8 cellular contexts compared by ENCODE assay signal in the genomic region with DNA sequence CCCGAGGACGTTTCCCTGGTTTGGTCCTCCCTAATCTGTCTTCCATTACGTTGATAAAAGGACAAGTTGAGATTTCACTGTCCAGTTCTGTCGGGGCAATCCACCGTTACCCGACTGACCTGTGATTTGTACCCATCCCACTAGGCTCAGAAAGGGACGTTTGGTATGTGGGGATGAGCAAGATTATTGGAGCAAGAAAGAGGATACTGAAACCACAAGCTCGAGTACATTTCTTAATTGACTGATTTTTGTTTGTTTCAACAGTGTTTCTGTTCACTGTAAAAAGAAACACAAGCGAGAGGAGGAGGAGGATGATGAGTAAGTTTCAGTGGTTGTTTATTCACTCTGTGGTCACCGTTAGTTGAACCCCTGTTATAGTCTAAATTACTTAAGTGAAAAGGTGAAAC. TPM values are rescaled to one million over a fixed set of nuclear protein-coding genes. Genes with fewer than 3 reads are reported as not detected.
DNase-seq lines count a peak whose midpoint lies in the region; ATAC-seq and TF ChIP-seq lines count a peak whose summit lies in the region.

No MANE protein-coding gene starts in this region.

- 0% methylated on average over 10 of the region's 10 CpGs for WGBS in prostate gland

- peak; percentile 3 for TF ChIP-seq POLR2A in prostate gland (IDR thresholded peaks at IDR 0.05)

- H3K4me3 ChIP-seq in SK-N-MC = peak overlapping the region; percentile 92
- H3K4me3 ChIP-seq in prostate gland = peak overlapping the region; percentile 90 to 95

- no peaks in the 10 kb centered on the region for H3K27me3 ChIP-seq in prostate gland (replicated peaks; ENCODE audit: insufficient read depth)

- peak overlapping the region; percentile 96 for H3K9ac ChIP-seq in SK-N-MC (ENCODE audit: insufficient read length)

- peaks cover 5% of the 10 kb centered on the region for H3K4me1 ChIP-seq in prostate gland (replicated peaks)

- TF ChIP-seq CTCF in prostate gland (IDR thresholded peaks at IDR 0.05) = no peak

- no peak for DNase-seq in activated CD4-positive, CD25-positive, alpha-beta regulatory T cell (lab: John Stamatoyannopoulos, UW)
- DNase-seq in SK-N-MC (ENCODE audit: low read depth, low spot score) = no peak
- peak; percentile 51 for DNase-seq in fibroblast of peridontal ligament (ENCODE audit: extremely low read depth)
- DNase-seq in prostate gland (ENCODE audit: low spot score) = no peak
- DNase-seq in OCI-M2 (lab: John Stamatoyannopoulos, UW; ENCODE audit: unreplicated experiment) = no peak

- 0 out of 2 replicates have a peak overlapping the region, but pooled peaks have one; percentile 30 for H3K27ac ChIP-seq in SK-N-MC
- H3K27ac ChIP-seq in prostate gland = peak overlapping the region; percentile 99 to 100

- H3K9me3 ChIP-seq in SK-N-MC (ENCODE audit: low read depth, low read length) (no peaks in the 10 kb centered on the region), prostate gland (no peaks in the 10 kb centered on the region)

- peak; percentile 69 to 71 for ATAC-seq in activated CD4-positive, CD25-positive, alpha-beta regulatory T cell treated with anti-CD3 and anti-CD28 coated beads, Interleukin-2, amount 50 U/mL, for 24 hours
- ATAC-seq in HG02885 (IDR thresholded peaks at IDR 0.05; ENCODE audit: poor library complexity, unreplicated experiment) (peak; percentile 22), GM18868 (IDR thresholded peaks at IDR 0.05; ENCODE audit: unreplicated experiment) (no peak)

- intact Hi-C loops in prostate gland (cut with DNase I) = loop anchor here (2.0 kb wide), 1 partner anchor 31 kb away; a partner anchor contains a TSS

- H3K36me3 ChIP-seq in SK-N-MC (ENCODE audit: insufficient read depth, low read length) (peaks cover 36% of the 10 kb centered on the region), prostate gland (no peaks in the 10 kb centered on the region)

RNA-seq across cellular contexts. Expression of a gene that starts 1.0 kb away (rescaled TPM):
- total RNA-seq in prostate gland = 10 to 100 TPM; 29.5 to 54.4 TPM

RNA-seq across cellular contexts. Expression of a gene that starts 26.9 kb away (rescaled TPM):
- total RNA-seq in prostate gland = 100 to 1,000 TPM; 200 to 798 TPM

RNA-seq across cellular contexts. Expression of a gene that starts 31.6 kb away (rescaled TPM):
- total RNA-seq in prostate gland = 10 to 100 TPM; 27.9 to 39.5 TPM

RNA-seq across cellular contexts. Expression of a gene that starts 31.8 kb away (rescaled TPM):
- total RNA-seq in prostate gland = 10 to 100 TPM; 15.6 to 18.6 TPM
